ENCODE assay signal across 17 cellular contexts in the genomic region with DNA sequence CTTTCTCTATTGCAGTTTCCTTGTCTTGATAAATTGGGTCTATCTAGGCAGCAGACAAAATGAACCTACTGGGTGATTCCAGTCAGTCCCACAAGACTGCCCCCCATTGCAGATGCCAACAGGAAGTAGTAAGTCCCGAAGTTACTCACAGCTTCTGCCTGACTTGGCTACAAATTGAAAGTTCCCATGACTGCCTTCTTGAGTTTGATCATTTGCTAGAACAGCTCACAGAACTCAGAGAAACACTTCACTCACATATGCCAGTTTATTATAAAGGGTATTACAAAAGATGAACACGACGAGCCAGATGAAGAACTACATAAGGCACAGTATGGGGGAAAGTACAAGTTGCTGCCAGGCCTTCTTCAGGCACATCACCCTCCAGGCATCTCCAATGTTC. TPM values are rescaled to one million over a fixed set of nuclear protein-coding genes. Genes with fewer than 3 reads are reported as not detected.
DNase-seq lines count a peak whose midpoint lies in the region; ATAC-seq, FAIRE-seq and TF ChIP-seq lines count a peak whose summit lies in the region.
"Had no signal": no experiment of that assay in that cellular context is flagged by ENCODE, and none has a peak within 500 bp of the region (broad histone marks: within the 10 kb centered on the region; RNA-seq: fewer than 3 reads in every experiment).

No MANE protein-coding gene starts in this region.

- no peak for TF ChIP-seq CTCF in GM12878 (IDR thresholded peaks at IDR 0.05 in 2 of 3, conservative IDR thresholded peaks at IDR 0.05 in 1 of 3; ENCODE audit: control insufficient read depth in 2 of 3, extremely low read depth in 1 of 3, insufficient read depth in 1 of 3, low read depth in 3 of 3, low read length in 3 of 3)
- no peak for TF ChIP-seq CTCF in suprapubic skin (IDR thresholded peaks at IDR 0.05)

- H3K36me3 ChIP-seq in GM12878 (ENCODE audit: control insufficient read depth in 2 of 2, insufficient read depth in 2 of 2, low read length in 1 of 2) (no peaks in the 10 kb centered on the region), suprapubic skin (no peaks in the 10 kb centered on the region)
- H3K36me3 ChIP-seq: BLaER1, HAP-1 had no signal

- RAD21 ChIA-PET in GM12878 (lab: Charles Lee; ENCODE audit: unreplicated experiment): no interaction called here

- no peaks in the 10 kb centered on the region for H3K9me3 Mint-ChIP-seq in stimulated activated effector memory CD8-positive, alpha-beta T cell treated with anti-CD3 and anti-CD28 coated beads, Interleukin-12 subunit alpha, Interleukin-12 subunit beta, amount 100 ng/mL, for 72 hours
- H3K9me3 Mint-ChIP-seq: IgD-negative memory B cell had no signal

- no peak for ATAC-seq in GM12878
- ATAC-seq in stimulated activated effector memory CD8-positive, alpha-beta T cell treated with anti-CD3 and anti-CD28 coated beads, Interleukin-12 subunit alpha, Interleukin-12 subunit beta, amount 100 ng/mL, for 72 hours: no peak
- no peak for ATAC-seq in GM18867 (IDR thresholded peaks at IDR 0.05; ENCODE audit: unreplicated experiment)

- no peaks in the 10 kb centered on the region for H3K79me2 ChIP-seq in GM12878 (ENCODE audit: control insufficient read depth, insufficient read depth, low read length)

- no peaks in the 10 kb centered on the region for H3K36me3 Mint-ChIP-seq in stimulated activated effector memory CD8-positive, alpha-beta T cell treated with anti-CD3 and anti-CD28 coated beads, Interleukin-12 subunit alpha, Interleukin-12 subunit beta, amount 100 ng/mL, for 72 hours

- H3K4me1 Mint-ChIP-seq in stimulated activated effector memory CD8-positive, alpha-beta T cell treated with anti-CD3 and anti-CD28 coated beads, Interleukin-12 subunit alpha, Interleukin-12 subunit beta, amount 100 ng/mL, for 72 hours: peaks cover 8% of the 10 kb centered on the region
- H3K4me1 Mint-ChIP-seq: IgD-negative memory B cell had no signal

- CTCF ChIA-PET in GM12878 (lab: Yijun Ruan, JAX): interaction anchor here (1.0 to 1.6 kb wide), 3 partner anchors 20 to 66 kb away, joined by 3 to 7 read pairs (median 4); no protein-coding TSS in a partner anchor

- no peaks in the 10 kb centered on the region for H4K20me1 ChIP-seq in GM12878 (ENCODE audit: control insufficient read depth, insufficient read depth)
- H4K20me1 ChIP-seq: BLaER1 had no signal

- H3K4me3 ChIP-seq in GM12878 (no peak overlapping the region), suprapubic skin (no peak overlapping the region)
- H3K4me3 ChIP-seq: BLaER1, HAP-1 had no signal

- DNase-seq in Ammon's horn (ENCODE audit: low spot score): peak; percentile 8
- DNase-seq in GM12878 (ENCODE audit: low read depth, low spot score): peak; percentile 19
- peak; percentile 7 for DNase-seq in glomerular visceral epithelial cell (ENCODE audit: extremely low spot score)
- DNase-seq in stimulated activated effector memory CD8-positive, alpha-beta T cell treated with anti-CD3 and anti-CD28 coated beads, Interleukin-12 subunit alpha, Interleukin-12 subunit beta, amount 100 ng/mL, for 72 hours (ENCODE audit: low spot score in 2 of 2): no peak
- no peak for DNase-seq in SIG-M5 (lab: John Stamatoyannopoulos, UW)
- DNase-seq in suprapubic skin (ENCODE audit: low spot score in 2 of 2): no peak
- DNase-seq: DMS53, GF-D8 had no signal

- intact Hi-C loops in GM12878 (cut with micrococcal nuclease; ENCODE audit: unreplicated experiment): loop anchor here (5.0 kb wide), 1 partner anchor 90 kb away; no protein-coding TSS in a partner anchor

- SMC1A ChIA-PET in GM12878 (lab: Charles Lee; ENCODE audit: uncharacterized antibody, unreplicated experiment): no interaction called here

- no peak overlapping the region for H3K9ac ChIP-seq in GM12878 (ENCODE audit: control insufficient read depth, insufficient read depth, low read length)
- H3K9ac ChIP-seq: BLaER1 had no signal

- WGBS in GM12878 (ENCODE audit: insufficient coverage, insufficient replicate concordance, low lambda C conversion rate, missing lambda C conversion rate): 12% methylated on average over 3 of the region's 3 CpGs
- 74% methylated on average over 3 of the region's 3 CpGs for whole genome bisulfite sequencing in suprapubic skin

- no peak for TF ChIP-seq RAD21 in GM12878 (IDR thresholded peaks at IDR 0.05; ENCODE audit: insufficient read depth, low read depth, low read length)

- POLR2A ChIA-PET in GM12878 (lab: Charles Lee): no interaction called here

- no peak for TF ChIP-seq POLR2A in GM12878 (IDR thresholded peaks at IDR 0.05; ENCODE audit: low read depth, low read length)
- no peak for TF ChIP-seq POLR2A in suprapubic skin (IDR thresholded peaks at IDR 0.05)

- H3K4me3 Mint-ChIP-seq in stimulated activated effector memory CD8-positive, alpha-beta T cell treated with anti-CD3 and anti-CD28 coated beads, Interleukin-12 subunit alpha, Interleukin-12 subunit beta, amount 100 ng/mL, for 72 hours: no peak overlapping the region
- H3K4me3 Mint-ChIP-seq: IgD-negative memory B cell had no signal

- H3K9me3 ChIP-seq in GM12878 (replicated peaks; ENCODE audit: control insufficient read depth, insufficient read depth, low read length) (no peaks in the 10 kb centered on the region), suprapubic skin (no peaks in the 10 kb centered on the region)
- H3K9me3 ChIP-seq: BLaER1, HAP-1 had no signal

- in situ Hi-C loops in GM12878 (cut with MboI): no loop called here

- H3K27ac ChIP-seq in GM12878 (ENCODE audit: control insufficient read depth, insufficient read depth) (no peak overlapping the region), suprapubic skin (no peak overlapping the region)
- H3K27ac ChIP-seq: 22Rv1, BLaER1 had no signal

- H3K4me2 ChIP-seq in GM12878 (ENCODE audit: control insufficient read depth, insufficient read depth): no peak overlapping the region
- H3K4me2 ChIP-seq: BLaER1 had no signal

- H3K4me1 ChIP-seq in GM12878 (ENCODE audit: control insufficient read depth, insufficient read depth, low read length) (peaks cover 5% of the 10 kb centered on the region; the same call in 1 of the 2 replicates), suprapubic skin (peaks cover 10% of the 10 kb centered on the region)
- H3K4me1 ChIP-seq: BLaER1 had no signal

- H3K27me3 ChIP-seq in GM12878 (replicated peaks in 1 of 2; ENCODE audit: control insufficient read depth in 2 of 2, insufficient read depth in 2 of 2, low read length in 1 of 2) (no peaks in the 10 kb centered on the region), suprapubic skin (no peaks in the 10 kb centered on the region)
- H3K27me3 ChIP-seq: BLaER1 had no signal

- TF ChIP-seq EP300 in GM12878 (IDR thresholded peaks at IDR 0.05; ENCODE audit: borderline replicate concordance in 1 of 2, control insufficient read depth in 1 of 2, low read depth in 2 of 2, low read length in 2 of 2) (no peak), suprapubic skin (IDR thresholded peaks at IDR 0.05) (no peak)

- no peak for FAIRE-seq in GM12878 (lab: Jason Lieb, UNC)
- FAIRE-seq: GM19239, H1 had no signal

- no peak overlapping the region for H2AFZ ChIP-seq in GM12878 (ENCODE audit: control insufficient read depth, low read depth, low read length)

- H3K27ac Mint-ChIP-seq in stimulated activated effector memory CD8-positive, alpha-beta T cell treated with anti-CD3 and anti-CD28 coated beads, Interleukin-12 subunit alpha, Interleukin-12 subunit beta, amount 100 ng/mL, for 72 hours: peak overlapping the region; percentile 15
- H3K27ac Mint-ChIP-seq: IgD-negative memory B cell had no signal

- no TSS peak for BruUV-seq in GM12878 (replicated peaks; lab: Mats Ljungman, UMichigan)

TF ChIP-seq in GM12878, 131 proteins besides CTCF, POLR2A, EP300 and RAD21 (continues in another document):
- no peak for TF ChIP-seq MEF2A (IDR thresholded peaks at IDR 0.05; ENCODE audit: insufficient read depth, low read depth, low read length)
- no peak for TF ChIP-seq ZNF217 (IDR thresholded peaks at IDR 0.05)
- no peak for TF ChIP-seq MYC (IDR thresholded peaks at IDR 0.05; ENCODE audit: insufficient read depth, insufficient read length, insufficient replicate concordance, low read length, severe bottlenecking)
- no peak for TF ChIP-seq JUND (IDR thresholded peaks at IDR 0.05; ENCODE audit: low read depth, low read length)
- TF ChIP-seq, protein P1, sequence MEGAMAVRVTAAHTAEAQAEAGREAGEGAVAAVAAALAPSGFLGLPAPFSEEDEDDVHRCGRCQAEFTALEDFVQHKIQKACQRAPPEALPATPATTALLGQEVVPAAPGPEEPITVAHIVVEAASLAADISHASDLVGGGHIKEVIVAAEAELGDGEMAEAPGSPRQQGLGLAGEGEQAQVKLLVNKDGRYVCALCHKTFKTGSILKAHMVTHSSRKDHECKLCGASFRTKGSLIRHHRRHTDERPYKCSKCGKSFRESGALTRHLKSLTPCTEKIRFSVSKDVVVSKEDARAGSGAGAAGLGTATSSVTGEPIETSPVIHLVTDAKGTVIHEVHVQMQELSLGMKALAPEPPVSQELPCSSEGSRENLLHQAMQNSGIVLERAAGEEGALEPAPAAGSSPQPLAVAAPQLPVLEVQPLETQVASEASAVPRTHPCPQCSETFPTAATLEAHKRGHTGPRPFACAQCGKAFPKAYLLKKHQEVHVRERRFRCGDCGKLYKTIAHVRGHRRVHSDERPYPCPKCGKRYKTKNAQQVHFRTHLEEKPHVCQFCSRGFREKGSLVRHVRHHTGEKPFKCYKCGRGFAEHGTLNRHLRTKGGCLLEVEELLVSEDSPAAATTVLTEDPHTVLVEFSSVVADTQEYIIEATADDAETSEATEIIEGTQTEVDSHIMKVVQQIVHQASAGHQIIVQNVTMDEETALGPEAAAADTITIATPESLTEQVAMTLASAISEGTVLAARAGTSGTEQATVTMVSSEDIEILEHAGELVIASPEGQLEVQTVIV (IDR thresholded peaks at IDR 0.05; ENCODE audit: borderline replicate concordance, partially characterized antibody): no peak

RNA-seq across cellular contexts. Expression of gene TEX26, which starts 50.0 kb away (rescaled TPM):
- total RNA-seq in GM12878 (2013; cell fraction: nucleolus; rRNA removed): not detected in 2 replicates
- not detected in 2 replicates for total RNA-seq in GM12878 (2014; rRNA removed)
- total RNA-seq in GM12878 (2014; rRNA removed; fragmentation: Illumina TruSeq; extraction: Trizol): not detected in 2 replicates
- total RNA-seq in GM12878 (2021): not detected in 2 replicates
- not detected for polyA plus RNA-seq in GM12878 (2011; ENCODE audit: low read depth)
- polyA plus RNA-seq in GM12878 (2011; rRNA removed): not detected in 2 replicates
- not detected in 2 replicates for polyA plus RNA-seq in GM12878 (2011; cell fraction: cytosol; rRNA removed)
- polyA plus RNA-seq in GM12878 (2011; cell fraction: nucleus; rRNA removed): not detected in 2 replicates
- not detected in 2 replicates for polyA plus RNA-seq in GM12878 (2012)
- not detected in 2 replicates for polyA plus RNA-seq in GM12878 (2014; fragmentation: Illumina TruSeq; extraction: Trizol)
- not detected for polyA plus RNA-seq in GM12878 (2014; fragmentation: Nextera tagmentation; extraction: Ambion mirVana)
- polyA plus RNA-seq in GM12878 (2014; rRNA removed): not detected in 2 replicates
- polyA plus RNA-seq in GM12878 (2016; fragmentation: Nextera tagmentation; extraction: Ambion mirVana): not detected
- not detected in 2 replicates for polyA minus RNA-seq in GM12878 (2011; rRNA and poly(A)+ RNA removed)
- not detected in 2 replicates for polyA minus RNA-seq in GM12878 (2011; cell fraction: cytosol; rRNA and poly(A)+ RNA removed)
- polyA minus RNA-seq in GM12878 (2011; cell fraction: nucleus; rRNA and poly(A)+ RNA removed): not detected in 2 replicates
- total RNA-seq in suprapubic skin: not detected
- total RNA-seq: A673, H1, HT1080 had no signal
- polyA plus RNA-seq: H1, IgD-negative memory B cell had no signal

Comparison
In these comparisons a context has a peak if more than half of its experiments do, and no peak if none do; other contexts are left out.
1. DNase-seq: peak in Ammon's horn (single experiment), GM12878 (single experiment) and glomerular visceral epithelial cell (single experiment); none in stimulated activated effector memory CD8-positive, alpha-beta T cell treated with anti-CD3 and anti-CD28 coated beads, Interleukin-12 subunit alpha, Interleukin-12 subunit beta, amount 100 ng/mL, for 72 hours (0 of 2), SIG-M5 (single experiment) and suprapubic skin (0 of 2).